Comparison of ENCODE assay signal across 1 cellular context in genomic region chr14:24015745-24016144, GRCh38.
TF ChIP-seq lines count a peak whose summit lies in the region.

No MANE protein-coding gene starts in this region.

TF ChIP-seq in HepG2, 621 proteins besides CTCF, POLR2A, EP300 and RAD21:
- TF ChIP-seq ZFX (CRISPR knock-in tag; IDR thresholded peaks at IDR 0.05; ENCODE audit: low read depth) (peak; percentile 12; the same call in 1 of the 2 replicates), ZNF225 (CRISPR knock-in tag; IDR thresholded peaks at IDR 0.05) (0 out of 2 replicates have a peak, but pooled peaks have one; percentile 70), ZNF7 (CRISPR knock-in tag; IDR thresholded peaks at IDR 0.05) (peak; percentile 49; the same call in 1 of the 2 replicates), SALL1 (CRISPR knock-in tag; IDR thresholded peaks at IDR 0.05) (peak; percentile 31; the same call in 1 of the 2 replicates), ZNF687 (CRISPR knock-in tag; IDR thresholded peaks at IDR 0.05) (peak; percentile 68), MTA1 (CRISPR knock-in tag; IDR thresholded peaks at IDR 0.05; ENCODE audit: borderline replicate concordance) (peak; percentile 57; the same call in 1 of the 2 replicates), ZNF850 (CRISPR knock-in tag; conservative IDR thresholded peaks at IDR 0.05) (0 out of 2 replicates have a peak, but pooled peaks have one; percentile 79), GABPB1 (CRISPR knock-in tag; IDR thresholded peaks at IDR 0.05) (0 out of 2 replicates have a peak, but pooled peaks have one; percentile 19), ZNF782 (CRISPR knock-in tag; IDR thresholded peaks at IDR 0.05; ENCODE audit: borderline replicate concordance) (0 out of 2 replicates have a peak, but pooled peaks have one; percentile 45), RXRA (CRISPR knock-in tag; IDR thresholded peaks at IDR 0.05) (0 out of 2 replicates have a peak, but pooled peaks have one; percentile 25), IRF9 (CRISPR knock-in tag; IDR thresholded peaks at IDR 0.05; ENCODE audit: borderline replicate concordance) (peak; percentile 35; the same call in 1 of the 2 replicates), ZC3H13 (CRISPR knock-in tag; IDR thresholded peaks at IDR 0.05) (0 out of 2 replicates have a peak, but pooled peaks have one; percentile 19), ZNF768 (CRISPR knock-in tag; IDR thresholded peaks at IDR 0.05) (0 out of 2 replicates have a peak, but pooled peaks have one; percentile 68)
